Comparison of ENCODE assay signal across 22 cellular contexts in the genomic region with DNA sequence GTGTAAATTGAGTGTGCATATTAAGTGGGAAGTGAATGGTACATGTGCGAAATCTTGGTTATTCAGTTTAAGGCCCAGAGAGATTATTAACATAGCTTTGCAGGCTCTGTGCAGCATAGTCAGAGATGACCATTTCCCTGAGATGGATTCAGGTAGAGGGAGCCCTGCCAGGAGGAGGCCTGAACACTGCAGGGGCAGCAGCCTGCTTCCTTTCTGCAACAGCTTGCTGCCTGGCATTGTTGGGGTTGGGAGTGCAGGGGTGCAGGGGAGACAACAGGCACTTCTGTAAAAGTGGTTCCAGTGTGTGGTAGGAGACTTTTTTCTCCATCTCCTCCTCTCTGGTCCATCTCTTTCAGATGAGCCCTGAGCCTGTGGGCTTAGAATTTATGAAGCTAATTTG.
"Had no signal": no experiment of that assay in that cellular context is flagged by ENCODE, and none has a peak within 500 bp of the region (broad histone marks: within the 10 kb centered on the region; RNA-seq: fewer than 3 reads in every experiment).

No MANE protein-coding gene starts in this region.

- ATAC-seq: Right ventricle myocardium inferior had no signal

- H3K4me2 ChIP-seq: PC-9 had no signal

- H3K4me1 ChIP-seq: Peyer's patch, SJCRH30 had no signal

- H3K27ac ChIP-seq: PC-9, Peyer's patch, SJCRH30 had no signal

- H3K36me3 ChIP-seq: Peyer's patch, SJCRH30 had no signal

- H3K9me3 ChIP-seq: SJCRH30 had no signal

- H3K27me3 ChIP-seq: Peyer's patch, SJCRH30 had no signal

- H3K4me3 ChIP-seq: PC-9, Peyer's patch, SJCRH30 had no signal

- DNase-seq: KBM-7, MV-4-11, NCI-H1048, NCI-H1105, NCI-H1417, NCI-H146, NCI-H1694 treated with DMSO at 0.1 percent for 48 hours, NCI-H1930, NCI-H2081, NCI-H2107, NCI-H2171, NCI-H226, NCI-H446, NCI-H510A, NCI-H524 treated with DMSO at 0.1 percent for 48 hours, NCI-H69, NCI-H774, PC-9, Peyer's patch, SHP77 treated with DMSO at 0.1 percent for 48 hours, SJCRH30 had no signal

- H2AFZ ChIP-seq: PC-9 had no signal
